1 cellular context compared by ENCODE assay signal in genomic region chr2:17593841-17594482, GRCh38.
TF ChIP-seq lines count a peak whose summit lies in the region.

No MANE protein-coding gene starts in this region.

TF ChIP-seq in HepG2, 621 proteins besides CTCF, POLR2A, EP300 and RAD21 (continued from another document and continues in another):
- TF ChIP-seq, protein P1, sequence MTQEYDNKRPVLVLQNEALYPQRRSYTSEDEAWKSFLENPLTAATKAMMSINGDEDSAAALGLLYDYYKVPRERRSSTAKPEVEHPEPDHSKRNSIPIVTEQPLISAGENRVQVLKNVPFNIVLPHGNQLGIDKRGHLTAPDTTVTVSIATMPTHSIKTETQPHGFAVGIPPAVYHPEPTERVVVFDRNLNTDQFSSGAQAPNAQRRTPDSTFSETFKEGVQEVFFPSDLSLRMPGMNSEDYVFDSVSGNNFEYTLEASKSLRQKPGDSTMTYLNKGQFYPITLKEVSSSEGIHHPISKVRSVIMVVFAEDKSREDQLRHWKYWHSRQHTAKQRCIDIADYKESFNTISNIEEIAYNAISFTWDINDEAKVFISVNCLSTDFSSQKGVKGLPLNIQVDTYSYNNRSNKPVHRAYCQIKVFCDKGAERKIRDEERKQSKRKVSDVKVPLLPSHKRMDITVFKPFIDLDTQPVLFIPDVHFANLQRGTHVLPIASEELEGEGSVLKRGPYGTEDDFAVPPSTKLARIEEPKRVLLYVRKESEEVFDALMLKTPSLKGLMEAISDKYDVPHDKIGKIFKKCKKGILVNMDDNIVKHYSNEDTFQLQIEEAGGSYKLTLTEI (CRISPR knock-in tag; conservative IDR thresholded peaks at IDR 0.05) = no peak
- TF ChIP-seq ZNF160 (CRISPR knock-in tag; IDR thresholded peaks at IDR 0.05) (no peak), SOX5 (CRISPR knock-in tag; IDR thresholded peaks at IDR 0.05; ENCODE audit: borderline replicate concordance) (peak; percentile 98), IKZF5 (CRISPR knock-in tag; IDR thresholded peaks at IDR 0.05) (peak; percentile 93), KAT7 (CRISPR knock-in tag; IDR thresholded peaks at IDR 0.05; ENCODE audit: borderline replicate concordance) (peak; percentile 80; the same call in 1 of the 2 replicates), TRAFD1 (CRISPR knock-in tag; IDR thresholded peaks at IDR 0.05; ENCODE audit: borderline replicate concordance) (no peak), MIXL1 (CRISPR knock-in tag; IDR thresholded peaks at IDR 0.05) (peak; percentile 98), CENPT (CRISPR knock-in tag; IDR thresholded peaks at IDR 0.05; ENCODE audit: low read depth) (no peak), NR2F6 (IDR thresholded peaks at IDR 0.05) (peak; percentile 100), NR2F6 (CRISPR knock-in tag; IDR thresholded peaks at IDR 0.05) (peak; percentile 100), YEATS4 (CRISPR knock-in tag; IDR thresholded peaks at IDR 0.05; ENCODE audit: borderline replicate concordance) (peak; percentile 48; the same call in 1 of the 2 replicates), ZNF841 (CRISPR knock-in tag; IDR thresholded peaks at IDR 0.05; ENCODE audit: borderline replicate concordance) (no peak), PHF5A (CRISPR knock-in tag; IDR thresholded peaks at IDR 0.05; ENCODE audit: low read depth, unreplicated experiment) (peak; percentile 96), ZNF670 (CRISPR knock-in tag; IDR thresholded peaks at IDR 0.05; ENCODE audit: borderline replicate concordance) (peak; percentile 91), ZSCAN21 (CRISPR knock-in tag; IDR thresholded peaks at IDR 0.05; ENCODE audit: borderline replicate concordance) (peak; percentile 57), ZNF552 (CRISPR knock-in tag; IDR thresholded peaks at IDR 0.05; ENCODE audit: borderline replicate concordance) (no peak), MTA3 (CRISPR knock-in tag; IDR thresholded peaks at IDR 0.05) (no peak), MED13 (CRISPR knock-in tag; IDR thresholded peaks at IDR 0.05) (no peak), ZNF878 (CRISPR knock-in tag; IDR thresholded peaks at IDR 0.05) (peak; percentile 74; the same call in 1 of the 2 replicates), HOXA9 (CRISPR knock-in tag; IDR thresholded peaks at IDR 0.05; ENCODE audit: borderline replicate concordance) (peak; percentile 37; the same call in 1 of the 2 replicates), HNRNPL (IDR thresholded peaks at IDR 0.05; ENCODE audit: low read depth, low read length) (no peak), XRCC5 (optimal IDR thresholded peaks at IDR 0.05; ENCODE audit: low read length) (no peak), MIER3 (CRISPR knock-in tag; IDR thresholded peaks at IDR 0.05; ENCODE audit: borderline replicate concordance) (peak; percentile 97), THYN1 (CRISPR knock-in tag; IDR thresholded peaks at IDR 0.05; ENCODE audit: borderline replicate concordance, low read depth) (no peak), SNAPC2 (CRISPR knock-in tag; IDR thresholded peaks at IDR 0.05) (0 out of 2 replicates have a peak, but pooled peaks have one; percentile 23), SOX6 (IDR thresholded peaks at IDR 0.05) (no peak), SOX6 (CRISPR knock-in tag; IDR thresholded peaks at IDR 0.05) (peak; percentile 96), KLF12 (CRISPR knock-in tag; IDR thresholded peaks at IDR 0.05; ENCODE audit: borderline replicate concordance) (no peak), ATRX (CRISPR knock-in tag; IDR thresholded peaks at IDR 0.05; ENCODE audit: borderline replicate concordance) (no peak), ZSCAN22 (CRISPR knock-in tag; IDR thresholded peaks at IDR 0.05) (no peak), MXD4 (CRISPR knock-in tag; IDR thresholded peaks at IDR 0.05) (peak; percentile 82; the same call in 1 of the 2 replicates), NFIC (IDR thresholded peaks at IDR 0.05; ENCODE audit: low read length) (peak; percentile 96), HOXA5 (CRISPR knock-in tag; IDR thresholded peaks at IDR 0.05) (peak; percentile 90; the same call in 1 of the 2 replicates), SP2 (CRISPR knock-in tag; IDR thresholded peaks at IDR 0.05) (no peak), RBM39 (IDR thresholded peaks at IDR 0.05; ENCODE audit: low read depth, low read length, poor library complexity, severe bottlenecking) (no peak), SNAPC5 (CRISPR knock-in tag; IDR thresholded peaks at IDR 0.05; ENCODE audit: borderline replicate concordance) (no peak; the same call in 1 of the 2 replicates), BCL6 (CRISPR knock-in tag; IDR thresholded peaks at IDR 0.05) (peak; percentile 99), KDM6A (CRISPR knock-in tag; IDR thresholded peaks at IDR 0.05; ENCODE audit: low read depth) (peak; percentile 90), HDAC2 (CRISPR knock-in tag; IDR thresholded peaks at IDR 0.05) (peak; percentile 99), ZNF614 (CRISPR knock-in tag; IDR thresholded peaks at IDR 0.05; ENCODE audit: borderline replicate concordance) (peak; percentile 96), MBNL3 (CRISPR knock-in tag; conservative IDR thresholded peaks at IDR 0.05) (no peak), IRX3 (CRISPR knock-in tag; IDR thresholded peaks at IDR 0.05; ENCODE audit: borderline replicate concordance, low read depth) (no peak), ZFAT (CRISPR knock-in tag; conservative IDR thresholded peaks at IDR 0.05) (no peak), ZSCAN20 (CRISPR knock-in tag; IDR thresholded peaks at IDR 0.05; ENCODE audit: borderline replicate concordance) (no peak), ZSCAN25 (CRISPR knock-in tag; IDR thresholded peaks at IDR 0.05) (no peak), FOXC1 (CRISPR knock-in tag; IDR thresholded peaks at IDR 0.05; ENCODE audit: borderline replicate concordance) (no peak), SIN3B (IDR thresholded peaks at IDR 0.05; ENCODE audit: low read length) (no peak)
- TF ChIP-seq, protein P2, sequence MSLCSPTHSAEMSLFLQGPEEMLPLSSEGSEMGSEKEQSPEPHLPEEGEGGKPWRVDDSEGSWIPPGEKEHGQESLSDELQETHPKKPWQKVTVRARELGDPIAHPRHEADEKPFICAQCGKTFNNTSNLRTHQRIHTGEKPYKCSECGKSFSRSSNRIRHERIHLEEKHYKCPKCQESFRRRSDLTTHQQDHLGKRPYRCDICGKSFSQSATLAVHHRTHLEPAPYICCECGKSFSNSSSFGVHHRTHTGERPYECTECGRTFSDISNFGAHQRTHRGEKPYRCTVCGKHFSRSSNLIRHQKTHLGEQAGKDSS (CRISPR knock-in tag; IDR thresholded peaks at IDR 0.05; ENCODE audit: borderline replicate concordance, low read depth) = peak; percentile 40; the same call in 1 of the 2 replicates
- TF ChIP-seq, protein P3, sequence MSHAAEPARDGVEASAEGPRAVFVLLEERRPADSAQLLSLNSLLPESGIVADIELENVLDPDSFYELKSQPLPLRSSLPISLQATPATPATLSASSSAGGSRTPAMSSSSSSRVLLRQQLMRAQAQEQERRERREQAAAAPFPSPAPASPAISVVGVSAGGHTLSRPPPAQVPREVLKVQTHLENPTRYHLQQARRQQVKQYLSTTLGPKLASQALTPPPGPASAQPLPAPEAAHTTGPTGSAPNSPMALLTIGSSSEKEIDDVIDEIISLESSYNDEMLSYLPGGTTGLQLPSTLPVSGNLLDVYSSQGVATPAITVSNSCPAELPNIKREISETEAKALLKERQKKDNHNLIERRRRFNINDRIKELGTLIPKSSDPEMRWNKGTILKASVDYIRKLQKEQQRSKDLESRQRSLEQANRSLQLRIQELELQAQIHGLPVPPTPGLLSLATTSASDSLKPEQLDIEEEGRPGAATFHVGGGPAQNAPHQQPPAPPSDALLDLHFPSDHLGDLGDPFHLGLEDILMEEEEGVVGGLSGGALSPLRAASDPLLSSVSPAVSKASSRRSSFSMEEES (CRISPR knock-in tag; IDR thresholded peaks at IDR 0.05) = peak; percentile 92
- TF ChIP-seq, protein P4, sequence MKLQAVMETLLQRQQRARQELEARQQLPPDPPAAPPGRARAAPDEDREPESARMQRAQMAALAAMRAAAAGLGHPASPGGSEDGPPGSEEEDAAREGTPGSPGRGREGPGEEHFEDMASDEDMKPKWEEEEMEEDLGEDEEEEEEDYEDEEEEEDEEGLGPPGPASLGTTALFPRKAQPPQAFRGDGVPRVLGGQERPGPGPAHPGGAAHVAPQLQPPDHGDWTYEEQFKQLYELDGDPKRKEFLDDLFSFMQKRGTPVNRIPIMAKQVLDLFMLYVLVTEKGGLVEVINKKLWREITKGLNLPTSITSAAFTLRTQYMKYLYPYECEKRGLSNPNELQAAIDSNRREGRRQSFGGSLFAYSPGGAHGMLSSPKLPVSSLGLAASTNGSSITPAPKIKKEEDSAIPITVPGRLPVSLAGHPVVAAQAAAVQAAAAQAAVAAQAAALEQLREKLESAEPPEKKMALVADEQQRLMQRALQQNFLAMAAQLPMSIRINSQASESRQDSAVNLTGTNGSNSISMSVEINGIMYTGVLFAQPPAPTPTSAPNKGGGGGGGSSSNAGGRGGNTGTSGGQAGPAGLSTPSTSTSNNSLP (IDR thresholded peaks at IDR 0.05; ENCODE audit: low read depth, low read length) = peak; percentile 94
- TF ChIP-seq, protein P5, sequence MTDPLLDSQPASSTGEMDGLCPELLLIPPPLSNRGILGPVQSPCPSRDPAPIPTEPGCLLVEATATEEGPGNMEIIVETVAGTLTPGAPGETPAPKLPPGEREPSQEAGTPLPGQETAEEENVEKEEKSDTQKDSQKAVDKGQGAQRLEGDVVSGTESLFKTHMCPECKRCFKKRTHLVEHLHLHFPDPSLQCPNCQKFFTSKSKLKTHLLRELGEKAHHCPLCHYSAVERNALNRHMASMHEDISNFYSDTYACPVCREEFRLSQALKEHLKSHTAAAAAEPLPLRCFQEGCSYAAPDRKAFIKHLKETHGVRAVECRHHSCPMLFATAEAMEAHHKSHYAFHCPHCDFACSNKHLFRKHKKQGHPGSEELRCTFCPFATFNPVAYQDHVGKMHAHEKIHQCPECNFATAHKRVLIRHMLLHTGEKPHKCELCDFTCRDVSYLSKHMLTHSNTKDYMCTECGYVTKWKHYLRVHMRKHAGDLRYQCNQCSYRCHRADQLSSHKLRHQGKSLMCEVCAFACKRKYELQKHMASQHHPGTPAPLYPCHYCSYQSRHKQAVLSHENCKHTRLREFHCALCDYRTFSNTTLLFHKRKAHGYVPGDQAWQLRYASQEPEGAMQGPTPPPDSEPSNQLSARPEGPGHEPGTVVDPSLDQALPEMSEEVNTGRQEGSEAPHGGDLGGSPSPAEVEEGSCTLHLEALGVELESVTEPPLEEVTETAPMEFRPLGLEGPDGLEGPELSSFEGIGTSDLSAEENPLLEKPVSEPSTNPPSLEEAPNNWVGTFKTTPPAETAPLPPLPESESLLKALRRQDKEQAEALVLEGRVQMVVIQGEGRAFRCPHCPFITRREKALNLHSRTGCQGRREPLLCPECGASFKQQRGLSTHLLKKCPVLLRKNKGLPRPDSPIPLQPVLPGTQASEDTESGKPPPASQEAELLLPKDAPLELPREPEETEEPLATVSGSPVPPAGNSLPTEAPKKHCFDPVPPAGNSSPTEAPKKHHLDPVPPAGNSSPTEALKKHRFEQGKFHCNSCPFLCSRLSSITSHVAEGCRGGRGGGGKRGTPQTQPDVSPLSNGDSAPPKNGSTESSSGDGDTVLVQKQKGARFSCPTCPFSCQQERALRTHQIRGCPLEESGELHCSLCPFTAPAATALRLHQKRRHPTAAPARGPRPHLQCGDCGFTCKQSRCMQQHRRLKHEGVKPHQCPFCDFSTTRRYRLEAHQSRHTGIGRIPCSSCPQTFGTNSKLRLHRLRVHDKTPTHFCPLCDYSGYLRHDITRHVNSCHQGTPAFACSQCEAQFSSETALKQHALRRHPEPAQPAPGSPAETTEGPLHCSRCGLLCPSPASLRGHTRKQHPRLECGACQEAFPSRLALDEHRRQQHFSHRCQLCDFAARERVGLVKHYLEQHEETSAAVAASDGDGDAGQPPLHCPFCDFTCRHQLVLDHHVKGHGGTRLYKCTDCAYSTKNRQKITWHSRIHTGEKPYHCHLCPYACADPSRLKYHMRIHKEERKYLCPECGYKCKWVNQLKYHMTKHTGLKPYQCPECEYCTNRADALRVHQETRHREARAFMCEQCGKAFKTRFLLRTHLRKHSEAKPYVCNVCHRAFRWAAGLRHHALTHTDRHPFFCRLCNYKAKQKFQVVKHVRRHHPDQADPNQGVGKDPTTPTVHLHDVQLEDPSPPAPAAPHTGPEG (CRISPR knock-in tag; IDR thresholded peaks at IDR 0.05) = no peak
- TF ChIP-seq, protein P6, sequence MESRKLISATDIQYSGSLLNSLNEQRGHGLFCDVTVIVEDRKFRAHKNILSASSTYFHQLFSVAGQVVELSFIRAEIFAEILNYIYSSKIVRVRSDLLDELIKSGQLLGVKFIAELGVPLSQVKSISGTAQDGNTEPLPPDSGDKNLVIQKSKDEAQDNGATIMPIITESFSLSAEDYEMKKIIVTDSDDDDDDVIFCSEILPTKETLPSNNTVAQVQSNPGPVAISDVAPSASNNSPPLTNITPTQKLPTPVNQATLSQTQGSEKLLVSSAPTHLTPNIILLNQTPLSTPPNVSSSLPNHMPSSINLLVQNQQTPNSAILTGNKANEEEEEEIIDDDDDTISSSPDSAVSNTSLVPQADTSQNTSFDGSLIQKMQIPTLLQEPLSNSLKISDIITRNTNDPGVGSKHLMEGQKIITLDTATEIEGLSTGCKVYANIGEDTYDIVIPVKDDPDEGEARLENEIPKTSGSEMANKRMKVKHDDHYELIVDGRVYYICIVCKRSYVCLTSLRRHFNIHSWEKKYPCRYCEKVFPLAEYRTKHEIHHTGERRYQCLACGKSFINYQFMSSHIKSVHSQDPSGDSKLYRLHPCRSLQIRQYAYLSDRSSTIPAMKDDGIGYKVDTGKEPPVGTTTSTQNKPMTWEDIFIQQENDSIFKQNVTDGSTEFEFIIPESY (CRISPR knock-in tag; IDR thresholded peaks at IDR 0.05) = 0 out of 2 replicates have a peak, but pooled peaks have one; percentile 51
- TF ChIP-seq, protein P7, sequence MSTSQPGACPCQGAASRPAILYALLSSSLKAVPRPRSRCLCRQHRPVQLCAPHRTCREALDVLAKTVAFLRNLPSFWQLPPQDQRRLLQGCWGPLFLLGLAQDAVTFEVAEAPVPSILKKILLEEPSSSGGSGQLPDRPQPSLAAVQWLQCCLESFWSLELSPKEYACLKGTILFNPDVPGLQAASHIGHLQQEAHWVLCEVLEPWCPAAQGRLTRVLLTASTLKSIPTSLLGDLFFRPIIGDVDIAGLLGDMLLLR (CRISPR knock-in tag; IDR thresholded peaks at IDR 0.05) = no peak
